In the genomic region with DNA sequence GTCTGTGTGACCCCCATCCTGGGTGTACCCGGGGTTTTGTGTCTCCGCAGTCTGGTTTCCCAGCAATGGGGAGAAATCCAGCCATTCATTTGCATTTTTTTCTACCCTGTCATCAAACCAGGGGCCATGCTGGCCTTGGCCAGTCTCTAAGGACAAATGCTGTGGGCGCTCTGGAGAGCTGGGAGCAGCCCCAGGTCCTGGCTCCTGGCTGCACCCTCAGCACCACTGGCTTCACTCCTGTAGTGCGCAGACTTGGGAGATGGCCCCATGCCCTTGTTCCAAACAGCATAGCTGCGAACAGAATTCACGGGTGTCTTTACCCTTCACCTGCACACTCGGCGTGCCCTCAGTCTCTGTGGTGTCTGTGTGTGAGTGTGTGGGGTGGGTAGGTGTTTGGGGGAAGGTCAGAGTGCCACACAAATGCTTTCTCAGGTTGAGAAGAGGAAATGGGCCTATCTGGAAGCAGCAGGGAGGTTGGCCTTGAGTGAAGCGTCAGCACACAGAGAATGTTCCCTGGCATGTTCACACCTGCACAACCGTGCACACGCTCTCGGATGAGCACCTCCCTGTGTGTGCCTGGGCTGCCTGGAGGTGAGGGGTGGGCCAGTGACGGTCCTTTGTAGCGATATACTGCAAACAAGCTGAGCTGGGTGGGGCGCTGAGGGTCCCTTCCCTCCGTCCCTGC, we compare ENCODE assay signal across 18 cellular contexts.
DNase-seq lines count a peak whose midpoint lies in the region; ATAC-seq and TF ChIP-seq lines count a peak whose summit lies in the region.
"Had no signal": no experiment of that assay in that cellular context is flagged by ENCODE, and none has a peak within 500 bp of the region (broad histone marks: within the 10 kb centered on the region; RNA-seq: fewer than 3 reads in every experiment).

No MANE protein-coding gene starts in this region.

- TF ChIP-seq CTCF in lower lobe of right lung (IDR thresholded peaks at IDR 0.05): no peak
- TF ChIP-seq CTCF in type B pancreatic cell (conservative IDR thresholded peaks at IDR 0.05): no peak

- no peak overlapping the region for H3K4me3 Mint-ChIP-seq in activated CD8-positive, alpha-beta memory T cell treated with anti-CD3 and anti-CD28 coated beads, Interleukin-2, amount 10 ng/mL, durations not matched to agents 7 days and 5 days
- no peak overlapping the region for H3K4me3 Mint-ChIP-seq in type B pancreatic cell
- H3K4me3 Mint-ChIP-seq: activated naive CD8-positive, alpha-beta T cell treated with anti-CD3 and anti-CD28 coated beads, Interleukin-2, amount 10 ng/mL, durations not matched to agents 7 days and 5 days; CD8-positive, alpha-beta T cell; naive B cell; stimulated activated naive CD8-positive, alpha-beta T cell treated with anti-CD3 and anti-CD28 coated beads, Interleukin-15, amount 100 ng/mL, for 72 hours had no signal

- H3K9ac ChIP-seq in duodenal mucosa (ENCODE audit: low read depth in 1 of 2, low read length in 2 of 2): no peak overlapping the region

- no peaks in the 10 kb centered on the region for H3K27me3 Mint-ChIP-seq in activated CD8-positive, alpha-beta memory T cell treated with anti-CD3 and anti-CD28 coated beads, Interleukin-2, amount 10 ng/mL, durations not matched to agents 7 days and 5 days
- peaks cover 8% of the 10 kb centered on the region for H3K27me3 Mint-ChIP-seq in type B pancreatic cell
- H3K27me3 Mint-ChIP-seq: activated naive CD8-positive, alpha-beta T cell treated with anti-CD3 and anti-CD28 coated beads, Interleukin-2, amount 10 ng/mL, durations not matched to agents 7 days and 5 days; stimulated activated naive CD8-positive, alpha-beta T cell treated with anti-CD3 and anti-CD28 coated beads, Interleukin-15, amount 100 ng/mL, for 72 hours had no signal

- CTCF ChIA-PET in activated CD8-positive, alpha-beta memory T cell treated with anti-CD3 and anti-CD28 coated beads, Interleukin-2, amount 10 ng/mL, durations not matched to agents 7 days and 5 days (lab: Charles Lee): no interaction called here

- H3K36me3 ChIP-seq in duodenal mucosa (ENCODE audit: control insufficient read depth in 1 of 2, insufficient read depth in 2 of 2, low read length in 2 of 2): no peaks in the 10 kb centered on the region
- no peaks in the 10 kb centered on the region for H3K36me3 ChIP-seq in lower lobe of right lung

- peaks cover 16% of the 10 kb centered on the region for H3K4me1 Mint-ChIP-seq in activated CD8-positive, alpha-beta memory T cell treated with anti-CD3 and anti-CD28 coated beads, Interleukin-2, amount 10 ng/mL, durations not matched to agents 7 days and 5 days
- H3K4me1 Mint-ChIP-seq in type B pancreatic cell (ENCODE audit: unreplicated experiment): no peaks in the 10 kb centered on the region

- H3K27me3 ChIP-seq in duodenal mucosa (ENCODE audit: control insufficient read depth in 1 of 2, insufficient read depth in 2 of 2, low read length in 2 of 2) (no peaks in the 10 kb centered on the region), lower lobe of right lung (ENCODE audit: low read depth) (no peaks in the 10 kb centered on the region)
- H3K27me3 ChIP-seq: dorsolateral prefrontal cortex had no signal

- peaks cover 0 to 4% of the 10 kb centered on the region in 2 donors for H3K9me3 ChIP-seq in duodenal mucosa (ENCODE audit: control insufficient read depth in 1 of 2, low read length in 2 of 2)
- H3K9me3 ChIP-seq in lower lobe of right lung: peaks cover 6% of the 10 kb centered on the region

- H3K27ac ChIP-seq in duodenal mucosa (ENCODE audit: low read depth, low read length) (peak overlapping the region; percentile 44), lower lobe of right lung (peak overlapping the region; percentile 36)

- no peak for ATAC-seq in activated CD8-positive, alpha-beta memory T cell treated with anti-CD3 and anti-CD28 coated beads, Interleukin-2, amount 10 ng/mL, durations not matched to agents 7 days and 5 days
- ATAC-seq in lower lobe of right lung (no peak), HG02642 (IDR thresholded peaks at IDR 0.05; ENCODE audit: poor library complexity, unreplicated experiment) (no peak)
- ATAC-seq: CD8-positive, alpha-beta T cell; left cardiac atrium; stimulated activated naive CD8-positive, alpha-beta T cell treated with anti-CD3 and anti-CD28 coated beads, Interleukin-15, amount 100 ng/mL, for 72 hours had no signal

- H3K9me3 Mint-ChIP-seq in activated CD8-positive, alpha-beta memory T cell treated with anti-CD3 and anti-CD28 coated beads, Interleukin-2, amount 10 ng/mL, durations not matched to agents 7 days and 5 days (ENCODE audit: low read depth): peaks cover 5% of the 10 kb centered on the region
- no peaks in the 10 kb centered on the region for H3K9me3 Mint-ChIP-seq in type B pancreatic cell

- no peaks in the 10 kb centered on the region for H3K36me3 Mint-ChIP-seq in activated CD8-positive, alpha-beta memory T cell treated with anti-CD3 and anti-CD28 coated beads, Interleukin-2, amount 10 ng/mL, durations not matched to agents 7 days and 5 days
- H3K36me3 Mint-ChIP-seq in type B pancreatic cell: no peaks in the 10 kb centered on the region
- H3K36me3 Mint-ChIP-seq: CD8-positive, alpha-beta T cell; naive B cell had no signal

- H3K4me3 ChIP-seq in duodenal mucosa (ENCODE audit: low read depth in 1 of 2, low read length in 2 of 2): peak overlapping the region in 1 of 2 donors; percentile 5
- no peak overlapping the region for H3K4me3 ChIP-seq in lower lobe of right lung
- H3K4me3 ChIP-seq: dorsolateral prefrontal cortex had no signal

- peaks cover 11 to 16% of the 10 kb centered on the region in 2 donors for H3K4me1 ChIP-seq in duodenal mucosa (ENCODE audit: control insufficient read depth in 1 of 2, insufficient read depth in 2 of 2, low read length in 2 of 2)
- peaks cover 18% of the 10 kb centered on the region for H3K4me1 ChIP-seq in lower lobe of right lung

- intact Hi-C loops in lower lobe of right lung (cut with DNase I): no loop called here

- peak; percentile 34 for DNase-seq in activated CD8-positive, alpha-beta memory T cell treated with anti-CD3 and anti-CD28 coated beads, Interleukin-2, amount 10 ng/mL, durations not matched to agents 7 days and 5 days
- no peak for DNase-seq in activated CD8-positive, alpha-beta memory T cell treated with anti-CD3 and anti-CD28 coated beads, Interleukin-2, amount 50 U/mL, for 48 hours
- DNase-seq in lower lobe of right lung (no peak), type B pancreatic cell (ENCODE audit: extremely low spot score, unreplicated experiment) (peak; percentile 42), NCI-H2107 treated with DMSO at 0.1 percent for 48 hours (lab: John Stamatoyannopoulos, UW; ENCODE audit: unreplicated experiment) (no peak)
- DNase-seq in effector CD4-positive, alpha-beta T cell: no peak
- DNase-seq: ACHN; activated naive CD8-positive, alpha-beta T cell treated with anti-CD3 and anti-CD28 coated beads, Interleukin-2, amount 10 ng/mL, durations not matched to agents 7 days and 5 days; activated T-cell treated with anti-CD3 and anti-CD28 coated beads, Interleukin-2, amount 50 U/mL, for 48 hours; dorsolateral prefrontal cortex; GOT3; left cardiac atrium; naive B cell; NCI-H1694 treated with DMSO at 0.1 percent for 48 hours; stimulated activated naive CD8-positive, alpha-beta T cell treated with anti-CD3 and anti-CD28 coated beads, Interleukin-15, amount 100 ng/mL, for 72 hours had no signal

- H3K27ac Mint-ChIP-seq in activated CD8-positive, alpha-beta memory T cell treated with anti-CD3 and anti-CD28 coated beads, Interleukin-2, amount 10 ng/mL, durations not matched to agents 7 days and 5 days: no peak overlapping the region
- H3K27ac Mint-ChIP-seq in type B pancreatic cell: no peak overlapping the region
- H3K27ac Mint-ChIP-seq: activated naive CD8-positive, alpha-beta T cell treated with anti-CD3 and anti-CD28 coated beads, Interleukin-2, amount 10 ng/mL, durations not matched to agents 7 days and 5 days; stimulated activated naive CD8-positive, alpha-beta T cell treated with anti-CD3 and anti-CD28 coated beads, Interleukin-15, amount 100 ng/mL, for 72 hours had no signal

Comparison
In these comparisons a context has a peak if more than half of its experiments do, and no peak if none do; other contexts are left out.
1. DNase-seq: peak in activated CD8-positive, alpha-beta memory T cell treated with anti-CD3 and anti-CD28 coated beads, Interleukin-2, amount 10 ng/mL, durations not matched to agents 7 days and 5 days (single experiment) and type B pancreatic cell (single experiment); none in activated CD8-positive, alpha-beta memory T cell treated with anti-CD3 and anti-CD28 coated beads, Interleukin-2, amount 50 U/mL, for 48 hours (single experiment), lower lobe of right lung (single experiment), NCI-H2107 treated with DMSO at 0.1 percent for 48 hours (single experiment) and effector CD4-positive, alpha-beta T cell (single experiment).